21 cellular contexts compared by ENCODE assay signal in the genomic region with DNA sequence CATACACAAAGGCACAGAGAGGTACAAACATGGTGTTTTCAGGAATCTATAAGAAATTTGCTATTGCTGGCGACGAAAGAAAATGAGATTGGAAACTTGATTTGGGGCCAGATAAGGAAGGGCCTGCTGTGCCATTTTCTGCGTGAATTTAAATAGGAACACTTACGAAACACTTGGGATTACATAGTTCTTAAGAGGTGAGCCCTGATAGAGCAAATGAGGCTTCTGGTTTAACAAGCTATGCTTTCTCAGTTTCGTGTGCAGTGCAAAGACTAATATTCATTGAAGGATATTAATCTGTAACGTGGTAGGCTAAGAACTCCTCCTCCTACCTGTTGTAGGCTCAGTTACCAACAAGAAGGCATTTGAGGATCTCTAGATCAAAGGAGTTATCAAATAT.
DNase-seq lines count a peak whose midpoint lies in the region; ATAC-seq, FAIRE-seq and TF ChIP-seq lines count a peak whose summit lies in the region.
"Had no signal": no experiment of that assay in that cellular context is flagged by ENCODE, and none has a peak within 500 bp of the region (broad histone marks: within the 10 kb centered on the region; RNA-seq: fewer than 3 reads in every experiment).

No MANE protein-coding gene starts in this region.

- H4K91ac ChIP-seq in H1 (replicated peaks; ENCODE audit: insufficient read length, low read length), result no peak overlapping the region

- H3K27me3 Mint-ChIP-seq in MCF 10A (ENCODE audit: insufficient read depth, unreplicated experiment), result no peaks in the 10 kb centered on the region
- H3K27me3 Mint-ChIP-seq: CD4-positive, alpha-beta T cell had no signal

- no peak overlapping the region for H3K4me3 ChIP-seq in mammary epithelial cell (replicated peaks in 1 of 3; ENCODE audit: insufficient read depth in 1 of 3, low read depth in 2 of 3, low read length in 3 of 3)
- no peak overlapping the region for H3K4me3 ChIP-seq in H1 (ENCODE audit: extremely low read depth in 1 of 4, insufficient read depth in 2 of 4, low read depth in 3 of 4, low read length in 4 of 4)
- no peak overlapping the region for H3K4me3 ChIP-seq in lower lobe of right lung
- H3K4me3 ChIP-seq in upper lobe of right lung, result no peak overlapping the region
- H3K4me3 ChIP-seq: HAP-1, K562 had no signal

- H2BK15ac ChIP-seq in H1 (ENCODE audit: low read length), result no peak overlapping the region

- CTCF ChIA-PET in MCF 10A (lab: Yijun Ruan, JAX), result no interaction called here
- CTCF ChIA-PET in mammary epithelial cell (lab: Charles Lee; ENCODE audit: low non-redundant PET), result no interaction called here
- CTCF ChIA-PET in H1 (lab: Charles Lee; ENCODE audit: partially characterized antibody), result interaction anchor here (0.9 to 1.7 kb wide), 2 partner anchors 10 to 42 kb away, joined by 3 to 8 read pairs; no protein-coding TSS in a partner anchor

- H2BK12ac ChIP-seq in H1 (ENCODE audit: low read depth, low read length), result no peak overlapping the region

- H3K4me1 ChIP-seq in mammary epithelial cell (ENCODE audit: insufficient read depth, low read length) (no peaks in the 10 kb centered on the region), H1 (replicated peaks in 1 of 4; ENCODE audit: control insufficient read depth in 3 of 4, insufficient read depth in 4 of 4, low read length in 3 of 4) (peaks cover 0 to 6% (median 2%) of the 10 kb centered on the region in 4 experiments; a peak in 3 of 7 replicates), lower lobe of right lung (peaks cover 11% of the 10 kb centered on the region), upper lobe of right lung (peaks cover 15% of the 10 kb centered on the region)
- H3K4me1 ChIP-seq: Caco-2 had no signal

- peaks cover 72% of the 10 kb centered on the region for H3K36me3 Mint-ChIP-seq in MCF 10A (ENCODE audit: insufficient read depth, unreplicated experiment)

- TF ChIP-seq CTCF in MCF 10A (IDR thresholded peaks at IDR 0.05; ENCODE audit: unreplicated experiment), result no peak
- no peak for TF ChIP-seq CTCF in mammary epithelial cell (conservative IDR thresholded peaks at IDR 0.05 in 1 of 2, IDR thresholded peaks at IDR 0.05 in 1 of 2; ENCODE audit: extremely low read depth in 1 of 2, insufficient read depth in 1 of 2, low read depth in 1 of 2, low read length in 2 of 2)
- TF ChIP-seq CTCF in H1 (IDR thresholded peaks at IDR 0.05; ENCODE audit: control extremely low read depth in 1 of 3, insufficient read depth in 1 of 3, low read depth in 1 of 3, low read length in 3 of 3), result no peak
- no peak for TF ChIP-seq CTCF in lower lobe of right lung (IDR thresholded peaks at IDR 0.05)
- no peak for TF ChIP-seq CTCF in upper lobe of right lung (IDR thresholded peaks at IDR 0.05)

- no peak overlapping the region for H2AK5ac ChIP-seq in H1 (ENCODE audit: low read depth, low read length)

- no peak overlapping the region for H3K4me3 Mint-ChIP-seq in MCF 10A (ENCODE audit: unreplicated experiment)
- H3K4me3 Mint-ChIP-seq: CD4-positive, alpha-beta T cell had no signal

- intact Hi-C loops in MCF 10A (cut with micrococcal nuclease), result no loop called here
- intact Hi-C loops in mammary epithelial cell (cut with micrococcal nuclease), result no loop called here
- intact Hi-C loops in lower lobe of right lung (cut with DNase I), result no loop called here
- intact Hi-C loops in upper lobe of right lung (cut with DNase I), result no loop called here

- H3K4me2 ChIP-seq in mammary epithelial cell (ENCODE audit: insufficient read depth, low read depth, low read length), result no peak overlapping the region
- no peak overlapping the region for H3K4me2 ChIP-seq in H1 (ENCODE audit: insufficient read depth in 1 of 2, low read depth in 2 of 2, low read length in 2 of 2)

- H3K23me2 ChIP-seq in H1 (ENCODE audit: low read depth, low read length), result no peaks in the 10 kb centered on the region

- 94% methylated on average over 6 of the region's 6 CpGs for WGBS in mammary epithelial cell (ENCODE audit: low coverage, missing lambda C conversion rate)
- WGBS in H1 (ENCODE audit: extremely low coverage in 1 of 2, insufficient coverage in 1 of 2, insufficient read length in 1 of 2, insufficient replicate concordance in 2 of 2, low coverage in 1 of 2, low lambda C conversion rate in 2 of 2, missing lambda C conversion rate in 1 of 2), 2 experiments, result 88% methylated on average over 6 of the region's 6 CpGs; no CpG with 5 or more reads in 1 of the 2 experiments

- H3K23ac ChIP-seq in H1 (ENCODE audit: insufficient read length), result no peak overlapping the region

- in situ Hi-C loops in mammary epithelial cell (cut with MboI; ENCODE audit: low sequenced_read_pairs in 2 of 2), result no loop called here

- no peak overlapping the region for H2AFZ ChIP-seq in mammary epithelial cell (ENCODE audit: low read depth, low read length)
- H2AFZ ChIP-seq in H1 (ENCODE audit: low read length), result no peak overlapping the region

- no peaks in the 10 kb centered on the region for H3K9me3 ChIP-seq in mammary epithelial cell (replicated peaks; ENCODE audit: insufficient read depth, low read length)
- no peaks in the 10 kb centered on the region for H3K9me3 ChIP-seq in H1 (ENCODE audit: insufficient read depth in 2 of 2, low read depth in 1 of 2, low read length in 1 of 2)
- H3K9me3 ChIP-seq in lower lobe of right lung, result no peaks in the 10 kb centered on the region
- no peaks in the 10 kb centered on the region for H3K9me3 ChIP-seq in upper lobe of right lung
- H3K9me3 ChIP-seq: Caco-2, HAP-1 had no signal

- no peaks in the 10 kb centered on the region for H3K9me3 Mint-ChIP-seq in MCF 10A (ENCODE audit: unreplicated experiment)
- H3K9me3 Mint-ChIP-seq: CD4-positive, alpha-beta T cell had no signal

- no peak overlapping the region for H2BK120ac ChIP-seq in H1 (replicated peaks; ENCODE audit: low read depth, low read length)

- TF ChIP-seq POLR2A in H1 (IDR thresholded peaks at IDR 0.05; ENCODE audit: control extremely low read depth in 1 of 2, low read depth in 2 of 2, low read length in 2 of 2), result no peak

- dilution Hi-C loops in mammary epithelial cell (cut with HindIII; ENCODE audit: low sequenced_read_pairs), result no loop called here

- POLR2A ChIA-PET in MCF 10A (lab: Yijun Ruan, JAX), result no interaction called here
- POLR2A ChIA-PET in H1 (lab: Charles Lee; ENCODE audit: partially characterized antibody), result no interaction called here

- no peak for DNase-seq in MCF 10A (ENCODE audit: unreplicated experiment)
- no peak for DNase-seq in mammary epithelial cell
- no peak for DNase-seq in H1 (ENCODE audit: low read depth in 1 of 2, low spot score in 2 of 2)
- no peak for DNase-seq in lower lobe of right lung
- DNase-seq in upper lobe of right lung, result no peak
- DNase-seq in SHP77 treated with DMSO at 0.1 percent for 48 hours (lab: John Stamatoyannopoulos, UW), result no peak
- DNase-seq: 8988T; ACHN; Caco-2; CD4-positive, alpha-beta T cell; IMR-90 had no signal

- H3K79me2 ChIP-seq in mammary epithelial cell (ENCODE audit: insufficient read depth, low read length), result no peaks in the 10 kb centered on the region
- H3K79me2 ChIP-seq in H1 (ENCODE audit: control insufficient read depth in 1 of 2, insufficient read depth in 2 of 2, low read length in 2 of 2), result no peaks in the 10 kb centered on the region

- no peak overlapping the region for H3K9ac ChIP-seq in mammary epithelial cell (ENCODE audit: insufficient read depth, low read length)
- H3K9ac ChIP-seq in H1 (replicated peaks in 1 of 4; ENCODE audit: extremely low read depth in 1 of 4, low read depth in 3 of 4, low read length in 3 of 4), result no peak overlapping the region

- H3K36me3 ChIP-seq in mammary epithelial cell (ENCODE audit: insufficient read depth, low read length) (peaks cover 18% of the 10 kb centered on the region), H1 (ENCODE audit: control insufficient read depth in 2 of 4, insufficient read depth in 4 of 4, low read length in 3 of 4) (peaks cover 2 to 41% (median 18%) of the 10 kb centered on the region in 4 experiments), lower lobe of right lung (peaks cover 50% of the 10 kb centered on the region), upper lobe of right lung (peaks cover 31% of the 10 kb centered on the region)

- ATAC-seq in lower lobe of right lung, result peak; percentile 53 to 69
- peak; percentile 48 for ATAC-seq in upper lobe of right lung
- ATAC-seq in HG02642 (IDR thresholded peaks at IDR 0.05; ENCODE audit: poor library complexity, unreplicated experiment), result no peak
- no peak for ATAC-seq in GM18858 (IDR thresholded peaks at IDR 0.05; ENCODE audit: unreplicated experiment)
- ATAC-seq: K562 had no signal

- H2BK5ac ChIP-seq in H1 (ENCODE audit: low read depth, low read length), result 0 out of 2 replicates have a peak overlapping the region, but pooled peaks have one; percentile 12

- no peak for TF ChIP-seq EP300 in H1 (IDR thresholded peaks at IDR 0.05; ENCODE audit: borderline replicate concordance in 1 of 2, low read depth in 2 of 2, low read length in 2 of 2)

- H3K4me1 Mint-ChIP-seq in MCF 10A (ENCODE audit: insufficient read depth, unreplicated experiment), result no peaks in the 10 kb centered on the region

- BruUV-seq in MCF 10A (replicated peaks; lab: Mats Ljungman, UMichigan), result no TSS peak
- no TSS peak for BruUV-seq in mammary epithelial cell (replicated peaks; lab: Mats Ljungman, UMichigan)

- peak overlapping the region; percentile 4 for H3K27ac Mint-ChIP-seq in MCF 10A (ENCODE audit: low read depth, unreplicated experiment)
- H3K27ac Mint-ChIP-seq: CD4-positive, alpha-beta T cell had no signal

- no peak overlapping the region for H3K27ac ChIP-seq in mammary epithelial cell (ENCODE audit: insufficient read depth, low read depth, low read length)
- no peak overlapping the region for H3K27ac ChIP-seq in H1 (ENCODE audit: low read depth, low read length)
- H3K27ac ChIP-seq in lower lobe of right lung, result no peak overlapping the region
- H3K27ac ChIP-seq in upper lobe of right lung, result no peak overlapping the region
- H3K27ac ChIP-seq: C4-2B had no signal

- H4K5ac ChIP-seq in H1 (ENCODE audit: insufficient read length, low read depth, low read length), result no peak overlapping the region

- TF ChIP-seq RAD21 in H1 (IDR thresholded peaks at IDR 0.05 in 1 of 2, conservative IDR thresholded peaks at IDR 0.05 in 1 of 2; ENCODE audit: low read depth in 2 of 2, low read length in 2 of 2), result no peak

- H3K18ac ChIP-seq in H1 (ENCODE audit: extremely low read depth, low read length), result no peak overlapping the region

- no peak overlapping the region for H4K8ac ChIP-seq in H1 (ENCODE audit: extremely low read depth, insufficient read depth, low read length)

- no peak overlapping the region for H3K14ac ChIP-seq in H1 (ENCODE audit: insufficient read length)

- no peaks in the 10 kb centered on the region for H3K27me3 ChIP-seq in mammary epithelial cell (ENCODE audit: insufficient read depth, low read length)
- H3K27me3 ChIP-seq in H1 (replicated peaks in 1 of 4; ENCODE audit: control insufficient read depth in 3 of 4, extremely low read depth in 1 of 4, insufficient read depth in 3 of 4, low read length in 3 of 4), result no peaks in the 10 kb centered on the region
- H3K27me3 ChIP-seq in lower lobe of right lung (ENCODE audit: low read depth), result no peaks in the 10 kb centered on the region
- no peaks in the 10 kb centered on the region for H3K27me3 ChIP-seq in upper lobe of right lung

- H4K20me1 ChIP-seq in mammary epithelial cell (ENCODE audit: insufficient read depth, low read length), result no peaks in the 10 kb centered on the region
- H4K20me1 ChIP-seq in H1 (replicated peaks in 1 of 2; ENCODE audit: control insufficient read depth in 1 of 2, insufficient read depth in 2 of 2, low read length in 2 of 2), result peaks cover 0 to 3% of the 10 kb centered on the region in 2 experiments

- no peak for FAIRE-seq in H1 (lab: Jason Lieb, UNC)
- FAIRE-seq: D721Med, G401.6, GM12891, GM18507, HTR-8/SVneo, K562 had no signal

- H3K4ac ChIP-seq in H1 (replicated peaks; ENCODE audit: insufficient read length, low read depth, low read length), result no peak overlapping the region

- H3K79me1 ChIP-seq in H1 (ENCODE audit: low read depth, low read length), result no peaks in the 10 kb centered on the region

- no peak overlapping the region for H3K56ac ChIP-seq in H1 (replicated peaks; ENCODE audit: insufficient read length, low read depth, low read length)

- no peak overlapping the region for H2BK20ac ChIP-seq in H1 (ENCODE audit: low read length)

Comparison
In these comparisons a context has a peak if more than half of its experiments do, and no peak if none do; other contexts are left out.
1. ATAC-seq: peak in lower lobe of right lung (2 of 2) and upper lobe of right lung (single experiment); none in HG02642 (single experiment) and GM18858 (single experiment).